Comparison of ENCODE assay signal across 23 cellular contexts in genomic region chr6:126153661-126154060, GRCh38.
DNase-seq lines count a peak whose midpoint lies in the region; ATAC-seq and TF ChIP-seq lines count a peak whose summit lies in the region.
"Had no signal": no experiment of that assay in that cellular context is flagged by ENCODE, and none has a peak within 500 bp of the region (broad histone marks: within the 10 kb centered on the region; RNA-seq: fewer than 3 reads in every experiment).

No MANE protein-coding gene starts in this region.

- in situ Hi-C loops in astrocyte of the spinal cord (cut with HindIII; ENCODE audit: low sequenced_read_pairs): no loop called here

- H3K4me3 ChIP-seq in astrocyte of the spinal cord (ENCODE audit: low read depth, low read length) (no peak overlapping the region), MG63 (no peak overlapping the region)
- H3K4me3 ChIP-seq: hepatocyte, stomach, upper lobe of left lung had no signal

- no peak for TF ChIP-seq CTCF in astrocyte of the spinal cord (IDR thresholded peaks at IDR 0.05; ENCODE audit: low read depth, low read length)

- no peaks in the 10 kb centered on the region for H3K27me3 Mint-ChIP-seq in activated T-cell treated with anti-CD3 and anti-CD28 coated beads, Interleukin-2, amount 50 U/mL, for 72 hours (ENCODE audit: low read depth)
- H3K27me3 Mint-ChIP-seq: activated CD8-positive, alpha-beta T cell treated with anti-CD3 and anti-CD28 coated beads for 36 hours; effector memory CD8-positive, alpha-beta T cell had no signal

- intact Hi-C loops in cardiac septum (cut with DNase I): no loop called here

- no peaks in the 10 kb centered on the region for H3K36me3 Mint-ChIP-seq in activated T-cell treated with anti-CD3 and anti-CD28 coated beads, Interleukin-2, amount 50 U/mL, for 72 hours (ENCODE audit: insufficient read depth in 2 of 2)
- H3K36me3 Mint-ChIP-seq: CD14-positive monocyte had no signal

- no peak for ATAC-seq in activated T-cell treated with anti-CD3 and anti-CD28 coated beads, Interleukin-2, amount 50 U/mL, for 72 hours (replicated peaks in 1 of 2)
- ATAC-seq: activated CD8-positive, alpha-beta T cell treated with anti-CD3 and anti-CD28 coated beads for 36 hours; effector memory CD8-positive, alpha-beta T cell; SK-N-SH treated with all-trans-retinoic acid at 6 μM for 48 hours had no signal

- no peaks in the 10 kb centered on the region for H3K36me3 ChIP-seq in MG63
- H3K36me3 ChIP-seq: stomach, upper lobe of left lung had no signal

- H3K27ac Mint-ChIP-seq in activated T-cell treated with anti-CD3 and anti-CD28 coated beads, Interleukin-2, amount 50 U/mL, for 72 hours: no peak overlapping the region
- H3K27ac Mint-ChIP-seq: activated CD8-positive, alpha-beta T cell treated with anti-CD3 and anti-CD28 coated beads for 36 hours; activated naive CD4-positive, alpha-beta T cell treated with anti-CD3 and anti-CD28 coated beads for 36 hours; CD14-positive monocyte; effector memory CD8-positive, alpha-beta T cell had no signal

- no peaks in the 10 kb centered on the region for H3K9me3 Mint-ChIP-seq in activated T-cell treated with anti-CD3 and anti-CD28 coated beads, Interleukin-2, amount 50 U/mL, for 72 hours
- H3K9me3 Mint-ChIP-seq: activated CD8-positive, alpha-beta T cell treated with anti-CD3 and anti-CD28 coated beads for 36 hours; activated naive CD4-positive, alpha-beta T cell treated with anti-CD3 and anti-CD28 coated beads for 36 hours; effector memory CD8-positive, alpha-beta T cell had no signal

- H3K9me3 ChIP-seq in MG63: no peaks in the 10 kb centered on the region
- H3K9me3 ChIP-seq: stomach, upper lobe of left lung had no signal

- no peaks in the 10 kb centered on the region for H3K27me3 ChIP-seq in MG63
- H3K27me3 ChIP-seq: hepatocyte, stomach, upper lobe of left lung had no signal

- DNase-seq in AG08396 (ENCODE audit: low spot score) (peak; percentile 22), HCEC 1CT (peak; percentile 21), astrocyte of the spinal cord (ENCODE audit: low read depth, low spot score) (peak; percentile 22), islet precursor cell (peak; percentile 55), NCI-H1694 treated with DMSO at 0.1 percent for 48 hours (lab: John Stamatoyannopoulos, UW) (no peak), MG63 (no peak), cardiac septum (ENCODE audit: low spot score) (no peak)
- DNase-seq in activated T-cell treated with anti-CD3 and anti-CD28 coated beads, Interleukin-2, amount 50 U/mL, for 72 hours: no peak
- DNase-seq: activated CD8-positive, alpha-beta T cell treated with anti-CD3 and anti-CD28 coated beads for 36 hours; activated naive CD4-positive, alpha-beta T cell treated with anti-CD3 and anti-CD28 coated beads for 36 hours; activated T-cell treated with anti-CD3 and anti-CD28 coated beads, Interleukin-2, amount 50 U/mL, for 1 hour; anterior cingulate cortex; DMS153; effector memory CD8-positive, alpha-beta T cell; NCI-H1417 treated with DMSO at 0.1 percent for 48 hours; NCI-H526; occipital lobe; stimulated activated CD4-positive, alpha-beta T cell treated with anti-CD3 and anti-CD28 coated beads, Interleukin-4, amount 100 ng/mL, for 4 hours; stomach; upper lobe of left lung had no signal

- no peaks in the 10 kb centered on the region for H3K4me1 Mint-ChIP-seq in activated T-cell treated with anti-CD3 and anti-CD28 coated beads, Interleukin-2, amount 50 U/mL, for 72 hours (ENCODE audit: low read depth)

- H3K4me3 Mint-ChIP-seq in activated T-cell treated with anti-CD3 and anti-CD28 coated beads, Interleukin-2, amount 50 U/mL, for 72 hours: no peak overlapping the region
- H3K4me3 Mint-ChIP-seq: activated CD8-positive, alpha-beta T cell treated with anti-CD3 and anti-CD28 coated beads for 36 hours; activated naive CD4-positive, alpha-beta T cell treated with anti-CD3 and anti-CD28 coated beads for 36 hours; CD14-positive monocyte; effector memory CD8-positive, alpha-beta T cell had no signal

Comparison
In these comparisons a context has a peak if more than half of its experiments do, and no peak if none do; other contexts are left out.
1. DNase-seq: peak in AG08396 (single experiment), HCEC 1CT (single experiment), astrocyte of the spinal cord (single experiment) and islet precursor cell (single experiment); none in activated T-cell treated with anti-CD3 and anti-CD28 coated beads, Interleukin-2, amount 50 U/mL, for 72 hours (0 of 2), NCI-H1694 treated with DMSO at 0.1 percent for 48 hours (single experiment), MG63 (single experiment) and cardiac septum (single experiment).